5 cellular contexts compared by ENCODE assay signal in genomic region chr9:106783121-106783520, GRCh38.
"Had no signal": no experiment of that assay in that cellular context is flagged by ENCODE, and none has a peak within 500 bp of the region (broad histone marks: within the 10 kb centered on the region; RNA-seq: fewer than 3 reads in every experiment).

No MANE protein-coding gene starts in this region.

- H3K27ac ChIP-seq: GM23248 had no signal

- H2AFZ ChIP-seq: GM23248 had no signal

- H3K4me3 ChIP-seq: GM23248 had no signal

- H3K9ac ChIP-seq: GM23248 had no signal

- DNase-seq: GM23248, GOT3, H7, HCEC 1CT, IMR-90 had no signal
